ENCODE assay signal across 10 cellular contexts in the genomic region with DNA sequence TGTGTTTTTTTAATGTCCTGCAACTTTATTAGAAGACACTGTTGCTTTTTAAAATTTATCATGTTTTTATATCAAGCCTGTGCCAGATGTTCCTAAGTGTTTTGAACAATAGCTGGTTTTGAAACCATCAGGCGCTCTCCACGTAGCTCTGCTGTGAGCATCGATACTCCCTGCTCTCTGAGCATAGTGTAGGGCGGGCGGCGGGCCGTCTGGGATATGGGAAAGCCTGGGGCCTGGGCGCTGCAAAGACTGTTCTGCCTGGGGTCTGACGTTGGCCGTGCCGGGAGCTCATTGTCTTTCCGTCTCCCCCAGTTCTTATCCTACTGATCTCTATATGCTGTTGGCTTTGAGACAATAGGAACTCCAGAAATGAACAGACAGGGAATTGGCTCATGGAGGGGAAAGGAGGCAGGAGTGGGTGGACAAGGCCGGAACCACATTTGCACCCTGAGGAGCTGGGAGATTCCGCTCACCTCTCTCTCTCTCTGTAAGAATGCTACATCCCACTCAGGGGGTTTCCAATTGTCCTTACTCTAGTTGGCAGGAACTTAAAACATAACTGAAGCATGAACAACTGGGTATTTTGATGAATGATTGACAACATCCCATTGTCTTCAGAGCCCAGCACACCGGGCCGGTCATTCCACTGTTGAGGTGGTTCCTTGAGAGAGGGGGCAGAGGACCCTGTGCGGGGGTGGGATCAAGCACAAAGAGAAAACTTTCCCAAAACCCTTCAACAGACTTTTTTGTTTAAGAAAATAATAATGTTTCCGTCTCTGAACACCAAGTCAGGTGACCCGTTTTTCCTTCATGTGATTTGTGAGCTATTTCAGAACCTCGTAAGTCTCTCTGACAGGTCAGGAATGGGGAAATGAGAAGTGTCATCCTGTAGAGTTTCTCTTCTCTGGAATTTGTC.
DNase-seq lines count a peak whose midpoint lies in the region; TF ChIP-seq lines count a peak whose summit lies in the region.
"Had no signal": no experiment of that assay in that cellular context is flagged by ENCODE, and none has a peak within 500 bp of the region (broad histone marks: within the 10 kb centered on the region; RNA-seq: fewer than 3 reads in every experiment).

No MANE protein-coding gene starts in this region.

- H3K9ac ChIP-seq in H9 (ENCODE audit: extremely low read depth, insufficient read length, low read length), result no peak overlapping the region
- no peak overlapping the region for H3K9ac ChIP-seq in muscle layer of colon (ENCODE audit: low read length)

- no peak overlapping the region for H3K4me3 ChIP-seq in GM06990 (replicated peaks; ENCODE audit: low read depth, low read length)
- no peak overlapping the region for H3K4me3 ChIP-seq in WERI-Rb-1 (ENCODE audit: low read depth, low read length)
- no peak overlapping the region for H3K4me3 ChIP-seq in muscle layer of colon (ENCODE audit: low read depth in 1 of 2, low read length in 2 of 2)
- H3K4me3 ChIP-seq: right lobe of liver had no signal

- no peak overlapping the region for H2BK20ac ChIP-seq in H9 (ENCODE audit: low read depth, low read length, poor library complexity, severe bottlenecking)

- peaks cover 6 to 7% of the 10 kb centered on the region in 2 experiments for H3K4me1 Mint-ChIP-seq in H9
- no peaks in the 10 kb centered on the region for H3K4me1 Mint-ChIP-seq in activated T-cell treated with anti-CD3 and anti-CD28 coated beads, Interleukin-2, amount 50 U/mL, for 24 hours (ENCODE audit: low read depth)
- H3K4me1 Mint-ChIP-seq: activated naive CD8-positive, alpha-beta T cell treated with anti-CD3 and anti-CD28 coated beads, Interleukin-2, amount 10 ng/mL, durations not matched to agents 7 days and 5 days had no signal

- H3K18ac ChIP-seq in H9 (ENCODE audit: insufficient read length, low read depth, low read length), result no peak overlapping the region

- no peaks in the 10 kb centered on the region; the same call in 1 of the 2 replicates for H3K27me3 ChIP-seq in GM06990 (replicated peaks; ENCODE audit: control insufficient read depth, insufficient read depth, low read length)
- H3K27me3 ChIP-seq in H9 (ENCODE audit: insufficient read depth, low read length), result no peaks in the 10 kb centered on the region
- no peaks in the 10 kb centered on the region for H3K27me3 ChIP-seq in WERI-Rb-1 (ENCODE audit: insufficient read depth, low read depth, severe bottlenecking)
- H3K27me3 ChIP-seq in muscle layer of colon (ENCODE audit: control insufficient read depth in 1 of 2, insufficient read depth in 2 of 2, low read length in 2 of 2), result no peaks in the 10 kb centered on the region
- H3K27me3 ChIP-seq: right lobe of liver had no signal

- H3K9me3 ChIP-seq in H9 (ENCODE audit: control insufficient read depth, low read depth, low read length), result no peaks in the 10 kb centered on the region
- no peaks in the 10 kb centered on the region for H3K9me3 ChIP-seq in WERI-Rb-1 (ENCODE audit: severe bottlenecking)
- no peaks in the 10 kb centered on the region for H3K9me3 ChIP-seq in muscle layer of colon (ENCODE audit: low read length)
- H3K9me3 ChIP-seq: right lobe of liver had no signal

- H4K20me1 ChIP-seq in H9 (ENCODE audit: control insufficient read depth, insufficient read depth, insufficient read length), result no peaks in the 10 kb centered on the region

- no peak overlapping the region for H2AK5ac ChIP-seq in H9 (ENCODE audit: insufficient read length, low read length)

- WGBS in H9 (ENCODE audit: extremely low coverage, insufficient read length, low lambda C conversion rate), result no CpG with 5 or more reads among the region's 20 CpGs

- no peaks in the 10 kb centered on the region for H3K9me3 Mint-ChIP-seq in H9
- H3K9me3 Mint-ChIP-seq in activated T-cell treated with anti-CD3 and anti-CD28 coated beads, Interleukin-2, amount 50 U/mL, for 24 hours, result no peaks in the 10 kb centered on the region
- H3K9me3 Mint-ChIP-seq: activated naive CD8-positive, alpha-beta T cell treated with anti-CD3 and anti-CD28 coated beads, Interleukin-2, amount 10 ng/mL, durations not matched to agents 7 days and 5 days had no signal

- H3K79me2 ChIP-seq in H9 (ENCODE audit: insufficient read depth, low read length), result no peaks in the 10 kb centered on the region

- no peak overlapping the region for H3K56ac ChIP-seq in H9 (ENCODE audit: insufficient read length, low read depth, low read length)

- H3K23ac ChIP-seq in H9 (ENCODE audit: insufficient read length, low read depth, low read length), result no peak overlapping the region

- H3K27ac ChIP-seq in H9 (ENCODE audit: insufficient read length, low read depth, low read length), result no peak overlapping the region
- H3K27ac ChIP-seq in WERI-Rb-1, result no peak overlapping the region
- peak overlapping the region; percentile 70 for H3K27ac ChIP-seq in muscle layer of colon (ENCODE audit: low read depth, low read length)
- H3K27ac ChIP-seq: right lobe of liver had no signal

- DNase-seq in GM06990 (ENCODE audit: extremely low read depth, insufficient read length) (peak; percentile 42), H9 (no peak), WERI-Rb-1 (peak; percentile 6), AG08396 (ENCODE audit: low spot score) (no peak), iPS-NIHi11 (ENCODE audit: low spot score) (no peak), NCI-H2196 (lab: John Stamatoyannopoulos, UW; ENCODE audit: unreplicated experiment) (no peak)
- no peak for DNase-seq in activated T-cell treated with anti-CD3 and anti-CD28 coated beads, Interleukin-2, amount 50 U/mL, for 24 hours
- DNase-seq: activated naive CD8-positive, alpha-beta T cell treated with anti-CD3 and anti-CD28 coated beads, Interleukin-2, amount 10 ng/mL, durations not matched to agents 7 days and 5 days; right lobe of liver had no signal

- H2BK15ac ChIP-seq in H9 (ENCODE audit: low read depth, low read length), result no peak overlapping the region

- no peak overlapping the region for H3K4ac ChIP-seq in H9 (ENCODE audit: low read depth, low read length)

- no peak overlapping the region for H3K14ac ChIP-seq in H9 (ENCODE audit: insufficient read depth, low read length)

- H3K27me3 Mint-ChIP-seq in H9 (ENCODE audit: low read depth), result no peaks in the 10 kb centered on the region; the same call in none of the 2 replicates
- H3K27me3 Mint-ChIP-seq in activated T-cell treated with anti-CD3 and anti-CD28 coated beads, Interleukin-2, amount 50 U/mL, for 24 hours, result peaks cover 52% of the 10 kb centered on the region

- H2BK12ac ChIP-seq in H9 (ENCODE audit: insufficient read length, low read depth, low read length), result no peak overlapping the region

- TF ChIP-seq CTCF in GM06990 (IDR thresholded peaks at IDR 0.05; ENCODE audit: insufficient read depth, low read length, poor library complexity, severe bottlenecking), result no peak
- no peak for TF ChIP-seq CTCF in H9 (conservative IDR thresholded peaks at IDR 0.05)
- no peak for TF ChIP-seq CTCF in WERI-Rb-1 (IDR thresholded peaks at IDR 0.05; ENCODE audit: low read depth, low read length)

- no peaks in the 10 kb centered on the region for H3K23me2 ChIP-seq in H9 (ENCODE audit: insufficient read length, low read depth, low read length, poor library complexity, severe bottlenecking)

- H3K36me3 ChIP-seq in GM06990 (ENCODE audit: control insufficient read depth, insufficient read depth, low read length) (no peaks in the 10 kb centered on the region), WERI-Rb-1 (no peaks in the 10 kb centered on the region), muscle layer of colon (ENCODE audit: insufficient read depth, low read length) (no peaks in the 10 kb centered on the region)
- H3K36me3 ChIP-seq: right lobe of liver had no signal

- H3K79me1 ChIP-seq in H9 (ENCODE audit: insufficient read depth, low read depth, low read length, poor library complexity, severe bottlenecking), result no peaks in the 10 kb centered on the region

- H3K27ac Mint-ChIP-seq in H9, result peak overlapping the region; percentile 28 to 82 (median 45); a peak in 2 of 7 replicates
- H3K27ac Mint-ChIP-seq in activated T-cell treated with anti-CD3 and anti-CD28 coated beads, Interleukin-2, amount 50 U/mL, for 24 hours, result no peak overlapping the region
- H3K27ac Mint-ChIP-seq: activated naive CD8-positive, alpha-beta T cell treated with anti-CD3 and anti-CD28 coated beads, Interleukin-2, amount 10 ng/mL, durations not matched to agents 7 days and 5 days had no signal

- H4K5ac ChIP-seq in H9 (ENCODE audit: insufficient read length, low read depth, low read length), result no peak overlapping the region

- no peak overlapping the region for H2BK5ac ChIP-seq in H9 (ENCODE audit: insufficient read length, low read length)

- no peak overlapping the region for H2BK120ac ChIP-seq in H9 (ENCODE audit: low read depth, low read length, poor library complexity, severe bottlenecking)

- H3K36me3 Mint-ChIP-seq in H9 (ENCODE audit: insufficient read depth in 1 of 3, low read depth in 3 of 3), result no peaks in the 10 kb centered on the region; a peak in 1 of 7 replicates
- no peaks in the 10 kb centered on the region for H3K36me3 Mint-ChIP-seq in activated T-cell treated with anti-CD3 and anti-CD28 coated beads, Interleukin-2, amount 50 U/mL, for 24 hours (ENCODE audit: low read depth)
- H3K36me3 Mint-ChIP-seq: activated naive CD8-positive, alpha-beta T cell treated with anti-CD3 and anti-CD28 coated beads, Interleukin-2, amount 10 ng/mL, durations not matched to agents 7 days and 5 days had no signal

- no peak overlapping the region for H3K4me3 Mint-ChIP-seq in H9
- H3K4me3 Mint-ChIP-seq in activated T-cell treated with anti-CD3 and anti-CD28 coated beads, Interleukin-2, amount 50 U/mL, for 24 hours, result no peak overlapping the region
- H3K4me3 Mint-ChIP-seq: activated naive CD8-positive, alpha-beta T cell treated with anti-CD3 and anti-CD28 coated beads, Interleukin-2, amount 10 ng/mL, durations not matched to agents 7 days and 5 days had no signal

- H3K4me1 ChIP-seq in H9 (ENCODE audit: insufficient read depth, low read length) (no peaks in the 10 kb centered on the region), muscle layer of colon (ENCODE audit: insufficient read depth, low read length) (peaks cover 67% of the 10 kb centered on the region)
- H3K4me1 ChIP-seq: right lobe of liver had no signal

- no peak overlapping the region for H3K4me2 ChIP-seq in H9 (ENCODE audit: insufficient read depth, insufficient read length, low read length)

- H4K91ac ChIP-seq in H9 (ENCODE audit: insufficient read length, low read depth, low read length), result no peak overlapping the region

- no peak overlapping the region for H4K8ac ChIP-seq in H9 (replicated peaks; ENCODE audit: insufficient read length, low read depth, low read length)

- H3T11ph ChIP-seq in H9 (ENCODE audit: low read length), result no peak overlapping the region

- no peak overlapping the region for H2AFZ ChIP-seq in H9 (ENCODE audit: low read length)

Comparison
In these comparisons a context has a peak if more than half of its experiments do, and no peak if none do; other contexts are left out.
1. DNase-seq: peak in GM06990 (single experiment) and WERI-Rb-1 (single experiment); none in H9 (single experiment), AG08396 (single experiment), activated T-cell treated with anti-CD3 and anti-CD28 coated beads, Interleukin-2, amount 50 U/mL, for 24 hours (single experiment), iPS-NIHi11 (single experiment) and NCI-H2196 (single experiment).